Comparison of ENCODE assay signal across 8 cellular contexts in genomic region chr1:61081135-61081636, GRCh38. TPM values are rescaled to one million over a fixed set of nuclear protein-coding genes. Genes with fewer than 3 reads are reported as not detected.
DNase-seq lines count a peak whose midpoint lies in the region; ATAC-seq and TF ChIP-seq lines count a peak whose summit lies in the region.

No MANE protein-coding gene starts in this region.

- no peak for TF ChIP-seq CTCF in activated B cell treated with CpG ODN at 0.5 μM for 24 hours (IDR thresholded peaks at IDR 0.05)
- no peak for TF ChIP-seq CTCF in hepatocyte (IDR thresholded peaks at IDR 0.05; ENCODE audit: poor library complexity)
- TF ChIP-seq CTCF in stomach (IDR thresholded peaks at IDR 0.05): no peak

- CTCF ChIA-PET in activated B cell treated with CpG ODN at 0.5 μM for 24 hours (lab: Charles Lee): interaction anchor here (1.5 kb wide), 1 partner anchor 31 kb away, joined by 6 read pairs; no protein-coding TSS in a partner anchor

- H3K9me3 Mint-ChIP-seq in activated B cell treated with CpG ODN at 0.5 μM for 24 hours: no peaks in the 10 kb centered on the region

- intact Hi-C loops in activated B cell treated with CpG ODN at 0.5 μM for 24 hours (cut with micrococcal nuclease) (loop anchor here (5.0 kb wide), 1 partner anchor 39 kb away; no protein-coding TSS in a partner anchor), stomach (cut with DNase I; ENCODE audit: low total_unique reads) (no loop called here)

- peaks cover 31% of the 10 kb centered on the region for H3K79me2 ChIP-seq in hepatocyte

- H3K27ac ChIP-seq in hepatocyte (peak overlapping the region; percentile 84), stomach (peak overlapping the region; percentile 89 to 98 (median 96))

- DNase-seq in NCI-H1417 (lab: John Stamatoyannopoulos, UW) (peak in 2 of 3 experiments; percentile 21 to 47), NCI-H1417 treated with DMSO at 0.1 percent for 48 hours (lab: John Stamatoyannopoulos, UW) (no peak), activated B cell treated with CpG ODN at 0.5 μM for 24 hours (no peak), hepatocyte (ENCODE audit: low spot score) (peak; percentile 5), stomach (no peak), amygdala (lab: John Stamatoyannopoulos, UW) (no peak)

- peak overlapping the region; percentile 45 for H2AFZ ChIP-seq in hepatocyte

- H3K27me3 ChIP-seq in hepatocyte (no peaks in the 10 kb centered on the region), stomach (peaks cover 0 to 5% (median 0%) of the 10 kb centered on the region in 3 donors)

- peaks cover 49% of the 10 kb centered on the region for H3K27me3 Mint-ChIP-seq in activated B cell treated with CpG ODN at 0.5 μM for 24 hours

- H3K36me3 ChIP-seq in hepatocyte (replicated peaks; ENCODE audit: insufficient read depth, low read depth) (no peaks in the 10 kb centered on the region), stomach (no peaks in the 10 kb centered on the region)

- no peak for TF ChIP-seq EP300 in stomach (IDR thresholded peaks at IDR 0.05)

- H3K9me3 ChIP-seq in hepatocyte (ENCODE audit: low read depth) (no peaks in the 10 kb centered on the region), stomach (no peaks in the 10 kb centered on the region)

- H3K4me1 ChIP-seq in hepatocyte (ENCODE audit: insufficient read depth) (peaks cover 28% of the 10 kb centered on the region), stomach (peaks cover 33 to 67% (median 56%) of the 10 kb centered on the region in 4 donors)

- H3K27ac Mint-ChIP-seq in activated B cell treated with CpG ODN at 0.5 μM for 24 hours: no peak overlapping the region

- H4K20me1 ChIP-seq in hepatocyte (ENCODE audit: insufficient read depth, poor library complexity, severe bottlenecking): no peaks in the 10 kb centered on the region

- ATAC-seq in activated B cell treated with CpG ODN at 0.5 μM for 24 hours (ENCODE audit: low read depth) (no peak), GM18861 (IDR thresholded peaks at IDR 0.05; ENCODE audit: unreplicated experiment) (no peak), HG03521 (IDR thresholded peaks at IDR 0.05; ENCODE audit: unreplicated experiment) (no peak)

- H3K36me3 Mint-ChIP-seq in activated B cell treated with CpG ODN at 0.5 μM for 24 hours (ENCODE audit: low read depth): peaks cover 7% of the 10 kb centered on the region

- no peak for TF ChIP-seq POLR2A in stomach (IDR thresholded peaks at IDR 0.05)

- POLR2A ChIA-PET in activated B cell treated with CpG ODN at 0.5 μM for 24 hours (lab: Charles Lee): interaction anchor here (0.6 to 0.9 kb wide), 2 partner anchors 10 to 1463 kb away, joined by 3 to 7 read pairs; no protein-coding TSS in a partner anchor

- peaks cover 36% of the 10 kb centered on the region for H3K4me1 Mint-ChIP-seq in activated B cell treated with CpG ODN at 0.5 μM for 24 hours

- 5% methylated on average over 6 of the region's 6 CpGs for WGBS in hepatocyte (ENCODE audit: low lambda C conversion rate, missing lambda C conversion rate)
- WGBS in stomach, 5 donors: 3 to 5% (median 4%) methylated on average over 6 of the region's 6 CpGs

- H3K4me2 ChIP-seq in hepatocyte: peak overlapping the region; percentile 77

- H3K4me3 ChIP-seq in hepatocyte (peak overlapping the region; percentile 63), stomach (peak overlapping the region; percentile 77 to 90 (median 88))

- peak overlapping the region; percentile 70 for H3K4me3 Mint-ChIP-seq in activated B cell treated with CpG ODN at 0.5 μM for 24 hours

- H3K9me2 ChIP-seq in hepatocyte (replicated peaks; ENCODE audit: insufficient read depth): no peaks in the 10 kb centered on the region

RNA-seq across cellular contexts. Expression of gene NFIA, which starts 1.2 kb away (rescaled TPM):
- 0.13 and 0.44 TPM in 2 replicates for total RNA-seq in activated B cell treated with CpG ODN at 0.5 μM for 24 hours
- 15.1 and 18.1 TPM in 2 replicates for total RNA-seq in hepatocyte
- polyA plus RNA-seq in hepatocyte: 12.6 and 18.2 TPM in 2 replicates
- 100 to 1,000 TPM in 1 of 5 donors, 10 to 100 TPM in 4; 16.8 to 108 (median 61.0) TPM for total RNA-seq in stomach
- polyA plus RNA-seq in stomach: 10 to 100 TPM in 2 of 3 donors, 1 to 10 TPM in 1; 9.6 to 11.9 (median 10.0) TPM

Comparison
In these comparisons a context has a peak if more than half of its experiments do, and no peak if none do; other contexts are left out.
1. DNase-seq: peak in NCI-H1417 (2 of 3) and hepatocyte (single experiment); none in NCI-H1417 treated with DMSO at 0.1 percent for 48 hours (single experiment), activated B cell treated with CpG ODN at 0.5 μM for 24 hours (single experiment), stomach (single experiment) and amygdala (0 of 56).
2. RNA of gene NFIA, which starts 1.2 kb away (total RNA-seq): 16.8 to 108 TPM in stomach and 15.1 to 18.1 TPM in hepatocyte; 0.13 to 0.44 TPM in activated B cell treated with CpG ODN at 0.5 μM for 24 hours; every median in the first group is over 10 times any median in the second.